ENCODE assay signal across 20 cellular contexts in genomic region chr4:1960170-1960825, GRCh38. TPM values are rescaled to one million over a fixed set of nuclear protein-coding genes. Genes with fewer than 3 reads are reported as not detected.
A peak's percentile ranks its signal among the peaks of the same experiment; 100 is the strongest.
DNase-seq lines count a peak whose midpoint lies in the region; TF ChIP-seq lines count a peak whose summit lies in the region.
"Had no signal": no experiment of that assay in that cellular context is flagged by ENCODE, and none has a peak within 500 bp of the region (broad histone marks: within the 10 kb centered on the region; RNA-seq: fewer than 3 reads in every experiment).

No MANE protein-coding gene starts in this region.

- intact Hi-C loops in thyroid gland (cut with DNase I): no loop called here

- no peaks in the 10 kb centered on the region for H3K27me3 ChIP-seq in thyroid gland
- H3K27me3 ChIP-seq: BE2C, gastrocnemius medialis, left lung, tibial artery had no signal

- no peak for TF ChIP-seq POLR2A in thyroid gland (IDR thresholded peaks at IDR 0.05)

- no peak for TF ChIP-seq CTCF in foreskin fibroblast (IDR thresholded peaks at IDR 0.05; ENCODE audit: low read depth, low read length)
- no peak for TF ChIP-seq CTCF in thyroid gland (IDR thresholded peaks at IDR 0.05)

- H3K4me3 ChIP-seq in foreskin fibroblast (ENCODE audit: low read depth in 1 of 2, low read length in 2 of 2) (no peak overlapping the region), thyroid gland (replicated peaks in 1 of 3) (no peak overlapping the region)
- H3K4me3 ChIP-seq: gastrocnemius medialis, left lung, mucosa of descending colon, tibial artery had no signal

- no peaks in the 10 kb centered on the region for H3K9me3 ChIP-seq in thyroid gland
- H3K9me3 ChIP-seq: BE2C, Caco-2, gastrocnemius medialis, left lung, mucosa of descending colon, tibial artery had no signal

- DNase-seq in GM04504 (ENCODE audit: low read depth): peak; percentile 10
- peak; percentile 68 for DNase-seq in amniotic epithelial cell (ENCODE audit: low read depth)
- DNase-seq in foreskin fibroblast: peak; percentile 34 to 52
- DNase-seq in renal cortical epithelial cell (ENCODE audit: low read depth): peak; percentile 13
- no peak for DNase-seq in NCI-H2196 (lab: John Stamatoyannopoulos, UW; ENCODE audit: unreplicated experiment)
- DNase-seq in KG1 (lab: John Stamatoyannopoulos, UW): no peak
- no peak for DNase-seq in thyroid gland
- DNase-seq: activated CD4-positive, alpha-beta T cell treated with anti-CD3 and anti-CD28 coated beads, Interleukin-2, amount 10 ng/mL, durations not matched to agents 24 days and 14 days; activated effector memory CD4-positive, alpha-beta T cell treated with Interleukin-2 at 50 U/mL for 16 hours; BE2C; Caco-2; gastrocnemius medialis; left lung; mucosa of descending colon; NCI-H1092 treated with DMSO at 0.1 percent for 48 hours; NCI-H2081 treated with DMSO at 0.1 percent for 48 hours; NCI-H524 treated with DMSO at 0.1 percent for 48 hours; SHP77; stimulated activated CD4-positive, alpha-beta T cell treated with anti-CD3 and anti-CD28 coated beads, Interleukin-15, amount 100 ng/mL, for 24 hours had no signal

- peaks cover 17 to 37% of the 10 kb centered on the region in 2 donors for H3K36me3 ChIP-seq in thyroid gland

- H3K27ac ChIP-seq in thyroid gland: no peak overlapping the region
- H3K27ac ChIP-seq: gastrocnemius medialis, left lung, tibial artery had no signal

- H3K4me1 ChIP-seq in thyroid gland: no peaks in the 10 kb centered on the region
- H3K4me1 ChIP-seq: BE2C, Caco-2, gastrocnemius medialis, left lung, tibial artery had no signal

- 82 to 84% methylated on average over 7 of the region's 7 CpGs for WGBS in thyroid gland, 2 donors

RNA-seq across cellular contexts. Expression of gene NELFA, which starts 48.5 kb away (rescaled TPM):
- 10.2 and 19.1 TPM in 2 replicates for total RNA-seq in renal cortical epithelial cell
- total RNA-seq in thyroid gland: 10 to 100 TPM; 23.2 to 39.3 (median 28.7) TPM

Comparison
In these comparisons a context has a peak if more than half of its experiments do, and no peak if none do; other contexts are left out.
1. DNase-seq: peak in GM04504 (single experiment), amniotic epithelial cell (single experiment), foreskin fibroblast (2 of 2) and renal cortical epithelial cell (single experiment); none in NCI-H2196 (single experiment), KG1 (single experiment) and thyroid gland (0 of 2).